8 cellular contexts compared by ENCODE assay signal in genomic region chr2:162007447-162008040, GRCh38.
DNase-seq lines count a peak whose midpoint lies in the region; ATAC-seq, FAIRE-seq and TF ChIP-seq lines count a peak whose summit lies in the region.

No MANE protein-coding gene starts in this region.

- H3K4me1 Mint-ChIP-seq in CD4-positive, CD25-positive, alpha-beta regulatory T cell, result peaks cover 23 to 49% (median 39%) of the 10 kb centered on the region in 4 donors
- H3K4me1 Mint-ChIP-seq in naive thymus-derived CD8-positive, alpha-beta T cell, result peaks cover 21 to 47% (median 43%) of the 10 kb centered on the region in 4 donors

- H3K36me3 ChIP-seq in CD4-positive, CD25-positive, alpha-beta regulatory T cell (ENCODE audit: control insufficient read depth, insufficient read depth, low read length), result peaks cover 7% of the 10 kb centered on the region
- H3K36me3 ChIP-seq in GM12878 (ENCODE audit: control insufficient read depth in 2 of 2, insufficient read depth in 2 of 2, low read length in 1 of 2), result no peaks in the 10 kb centered on the region

- no peak for TF ChIP-seq POLR2A in GM12878 (IDR thresholded peaks at IDR 0.05; ENCODE audit: low read depth, low read length)

- WGBS in GM12878 (ENCODE audit: insufficient coverage, insufficient replicate concordance, low lambda C conversion rate, missing lambda C conversion rate), result 25% methylated on average over 3 of the region's 3 CpGs

- H3K9me3 Mint-ChIP-seq in CD4-positive, CD25-positive, alpha-beta regulatory T cell, result no peaks in the 10 kb centered on the region
- H3K9me3 Mint-ChIP-seq in naive thymus-derived CD8-positive, alpha-beta T cell, result no peaks in the 10 kb centered on the region

- CTCF ChIA-PET in GM12878 (lab: Yijun Ruan, JAX), result interaction anchor here (0.6 to 2.6 kb wide), 28 partner anchors 8 to 214 kb away, joined by 3 to 79 read pairs (median 4); no protein-coding TSS in a partner anchor

- in situ Hi-C loops in GM12878 (cut with MboI), result no loop called here

- H3K27me3 Mint-ChIP-seq in CD4-positive, CD25-positive, alpha-beta regulatory T cell, result no peaks in the 10 kb centered on the region
- no peaks in the 10 kb centered on the region for H3K27me3 Mint-ChIP-seq in naive thymus-derived CD8-positive, alpha-beta T cell

- H3K27ac ChIP-seq in CD4-positive, CD25-positive, alpha-beta regulatory T cell (ENCODE audit: insufficient read depth, low read length, poor library complexity, severe bottlenecking), result no peak overlapping the region
- H3K27ac ChIP-seq in GM12878 (ENCODE audit: control insufficient read depth, insufficient read depth), result no peak overlapping the region

- peaks cover 21% of the 10 kb centered on the region for H3K4me1 ChIP-seq in CD4-positive, CD25-positive, alpha-beta regulatory T cell (ENCODE audit: control insufficient read depth, insufficient read depth, low read length, poor library complexity, severe bottlenecking)
- H3K4me1 ChIP-seq in GM12878 (ENCODE audit: control insufficient read depth, insufficient read depth, low read length), result no peaks in the 10 kb centered on the region

- H2AFZ ChIP-seq in GM12878 (ENCODE audit: control insufficient read depth, low read depth, low read length), result no peak overlapping the region

- no peak for TF ChIP-seq EP300 in GM12878 (IDR thresholded peaks at IDR 0.05; ENCODE audit: borderline replicate concordance in 1 of 2, control insufficient read depth in 1 of 2, low read depth in 2 of 2, low read length in 2 of 2)

- POLR2A ChIA-PET in GM12878 (lab: Charles Lee), result interaction anchor here (0.6 kb wide), 1 partner anchor 109 kb away, joined by 5 read pairs; no protein-coding TSS in a partner anchor
- POLR2A ChIA-PET in naive thymus-derived CD8-positive, alpha-beta T cell (lab: Charles Lee), result no interaction called here

- no peaks in the 10 kb centered on the region for H4K20me1 ChIP-seq in GM12878 (ENCODE audit: control insufficient read depth, insufficient read depth)

- intact Hi-C loops in GM12878 (cut with micrococcal nuclease; ENCODE audit: unreplicated experiment), result loop anchor here (1.0 kb wide), 1 partner anchor 116 kb away; no protein-coding TSS in a partner anchor

- peak; percentile 64 for TF ChIP-seq RAD21 in GM12878 (IDR thresholded peaks at IDR 0.05; ENCODE audit: insufficient read depth, low read depth, low read length)

- no peaks in the 10 kb centered on the region for H3K79me2 ChIP-seq in GM12878 (ENCODE audit: control insufficient read depth, insufficient read depth, low read length)

- no peaks in the 10 kb centered on the region for H3K9me3 ChIP-seq in CD4-positive, CD25-positive, alpha-beta regulatory T cell (ENCODE audit: control insufficient read depth in 2 of 2, low read length in 2 of 2)
- H3K9me3 ChIP-seq in GM12878 (replicated peaks; ENCODE audit: control insufficient read depth, insufficient read depth, low read length), result no peaks in the 10 kb centered on the region

- no peak for ATAC-seq in CD4-positive, CD25-positive, alpha-beta regulatory T cell (ENCODE audit: low read depth in 2 of 2)
- ATAC-seq in GM12878 (peak; percentile 33; the same call in 1 of the 3 replicates), HG03457 (IDR thresholded peaks at IDR 0.05; ENCODE audit: unreplicated experiment) (no peak)
- no peak for ATAC-seq in naive thymus-derived CD8-positive, alpha-beta T cell

- H3K9ac ChIP-seq in GM12878 (ENCODE audit: control insufficient read depth, insufficient read depth, low read length), result no peak overlapping the region

- RAD21 ChIA-PET in GM12878 (lab: Charles Lee; ENCODE audit: unreplicated experiment), result interaction anchor here (0.6 to 1.8 kb wide), 11 partner anchors 16 to 137 kb away, joined by 3 to 29 read pairs (median 5); partner anchors contain the start of gene DPP4

- peak in 2 of 3 donors; percentile 49 to 50 for DNase-seq in CD4-positive, CD25-positive, alpha-beta regulatory T cell
- no peak for DNase-seq in HFF-Myc (ENCODE audit: extremely low read depth, low read depth)
- no peak for DNase-seq in GM12878 (ENCODE audit: low read depth, low spot score)
- peak in 3 of 10 donors; percentile 46 to 50 (median 47) for DNase-seq in naive thymus-derived CD8-positive, alpha-beta T cell
- no peak for DNase-seq in NCI-H446 treated with DMSO at 0.1 percent for 48 hours (lab: John Stamatoyannopoulos, UW)
- DNase-seq in NCI-H774 (lab: John Stamatoyannopoulos, UW), result no peak
- no peak for DNase-seq in NCI-H510A (lab: John Stamatoyannopoulos, UW)

- H3K4me3 Mint-ChIP-seq in CD4-positive, CD25-positive, alpha-beta regulatory T cell, result peak overlapping the region in 1 of 4 donors; percentile 24
- no peak overlapping the region for H3K4me3 Mint-ChIP-seq in naive thymus-derived CD8-positive, alpha-beta T cell

- no peak overlapping the region for H3K4me3 ChIP-seq in CD4-positive, CD25-positive, alpha-beta regulatory T cell (ENCODE audit: low read depth, low read length)
- H3K4me3 ChIP-seq in HFF-Myc (replicated peaks; ENCODE audit: low read depth, low read length) (no peak overlapping the region), GM12878 (no peak overlapping the region)

- no peak overlapping the region for H3K4me2 ChIP-seq in GM12878 (ENCODE audit: control insufficient read depth, insufficient read depth)

- TF ChIP-seq CTCF in HFF-Myc (IDR thresholded peaks at IDR 0.05; ENCODE audit: low read depth, low read length, missing control alignments), result peak; percentile 29
- peak; percentile 34 to 60 (median 42); a peak in 3 of 6 replicates for TF ChIP-seq CTCF in GM12878 (IDR thresholded peaks at IDR 0.05 in 2 of 3, conservative IDR thresholded peaks at IDR 0.05 in 1 of 3; ENCODE audit: control insufficient read depth in 2 of 3, extremely low read depth in 1 of 3, insufficient read depth in 1 of 3, low read depth in 3 of 3, low read length in 3 of 3)

- BruUV-seq in GM12878 (replicated peaks; lab: Mats Ljungman, UMichigan), result no TSS peak

- peak; percentile 27 for FAIRE-seq in GM12878 (lab: Jason Lieb, UNC)

- no peaks in the 10 kb centered on the region for H3K27me3 ChIP-seq in CD4-positive, CD25-positive, alpha-beta regulatory T cell (ENCODE audit: control insufficient read depth, insufficient read depth, low read length)
- H3K27me3 ChIP-seq in GM12878 (replicated peaks in 1 of 2; ENCODE audit: control insufficient read depth in 2 of 2, insufficient read depth in 2 of 2, low read length in 1 of 2), result no peaks in the 10 kb centered on the region

- H3K27ac Mint-ChIP-seq in CD4-positive, CD25-positive, alpha-beta regulatory T cell, result peak overlapping the region in 1 of 3 donors; percentile 44
- peak overlapping the region in 7 of 10 donors; percentile 1 to 72 (median 9) for H3K27ac Mint-ChIP-seq in naive thymus-derived CD8-positive, alpha-beta T cell

- SMC1A ChIA-PET in GM12878 (lab: Charles Lee; ENCODE audit: uncharacterized antibody, unreplicated experiment), result interaction anchor here (0.7 to 4.9 kb wide), 17 partner anchors 15 to 213 kb away, joined by 3 to 90 read pairs (median 4); no protein-coding TSS in a partner anchor

- H3K36me3 Mint-ChIP-seq in CD4-positive, CD25-positive, alpha-beta regulatory T cell, result peaks cover 18% of the 10 kb centered on the region
- peaks cover 6 to 21% (median 17%) of the 10 kb centered on the region in 3 donors for H3K36me3 Mint-ChIP-seq in naive thymus-derived CD8-positive, alpha-beta T cell

TF ChIP-seq in GM12878, 131 proteins besides CTCF, POLR2A, EP300 and RAD21:
- TF ChIP-seq E2F8 (IDR thresholded peaks at IDR 0.05; ENCODE audit: low read depth, partially characterized antibody), result no peak
- peak; percentile 80 for TF ChIP-seq SMC3 (IDR thresholded peaks at IDR 0.05; ENCODE audit: borderline replicate concordance, low read length)

Comparison
In these comparisons a context has a peak if more than half of its experiments do, and no peak if none do; other contexts are left out.
1. DNase-seq: peak in CD4-positive, CD25-positive, alpha-beta regulatory T cell (2 of 3); none in HFF-Myc (single experiment), GM12878 (single experiment), NCI-H446 treated with DMSO at 0.1 percent for 48 hours (single experiment), NCI-H774 (single experiment) and NCI-H510A (single experiment).